19 cellular contexts compared by ENCODE assay signal in the genomic region with DNA sequence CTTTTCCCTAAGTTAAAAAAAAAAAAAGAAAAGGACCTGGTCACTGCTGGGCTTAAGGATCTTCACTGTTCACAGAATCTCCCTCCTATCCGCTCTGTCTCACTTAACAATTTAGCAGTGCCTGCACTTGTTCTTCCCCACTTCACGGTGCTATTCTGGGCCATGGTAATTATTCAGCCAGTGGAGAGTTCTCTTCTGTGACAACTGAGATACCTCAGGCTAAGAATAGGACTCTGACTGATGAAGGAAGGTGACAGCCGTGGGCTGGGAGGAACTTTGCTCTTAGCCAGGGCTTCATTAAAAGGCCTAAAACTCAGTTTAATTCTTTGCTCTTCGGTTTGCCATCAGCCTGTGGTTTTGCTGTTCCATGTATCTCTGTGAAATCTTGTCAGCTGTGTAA. TPM values are rescaled to one million over a fixed set of nuclear protein-coding genes. Genes with fewer than 3 reads are reported as not detected.
"Had no signal": no experiment of that assay in that cellular context is flagged by ENCODE, and none has a peak within 500 bp of the region (broad histone marks: within the 10 kb centered on the region; RNA-seq: fewer than 3 reads in every experiment).

No MANE protein-coding gene starts in this region.

- H3K4me1 Mint-ChIP-seq: activated naive CD8-positive, alpha-beta T cell treated with anti-CD3 and anti-CD28 coated beads, Interleukin-2, amount 50 U/mL, for 24 hours; natural killer cell; stimulated activated memory B cell treated with anti-CD40 and anti-IgM and Interleukin-4, amounts not matched to agents 10 μg/mL and 1 μg/mL and 100 μg/mL, for 72 hours had no signal

- ATAC-seq: activated naive CD8-positive, alpha-beta T cell treated with anti-CD3 and anti-CD28 coated beads, Interleukin-2, amount 50 U/mL, for 24 hours; mucosa of descending colon; natural killer cell; sciatic nerve; stimulated activated memory B cell treated with anti-CD40 and anti-IgM and Interleukin-4, amounts not matched to agents 10 μg/mL and 1 μg/mL and 100 μg/mL, for 72 hours had no signal

- H3K4me1 ChIP-seq: uterus had no signal

- H3K27me3 ChIP-seq: tibial artery, uterus had no signal

- H3K36me3 Mint-ChIP-seq: natural killer cell had no signal

- H3K27ac Mint-ChIP-seq: activated naive CD8-positive, alpha-beta T cell treated with anti-CD3 and anti-CD28 coated beads, Interleukin-2, amount 50 U/mL, for 24 hours; activated T-helper 1 cell treated with anti-CD3 and anti-CD28 coated beads, Interleukin-12 subunit alpha, Interleukin-12 subunit beta, Interleukin-2, Interleukin-4 antibody, amounts not matched to agents 30 ng/mL and 10 ng/mL and 1 ng/mL, durations not matched to agents 14 hours and 24 hours and 36 hours; dendritic cell treated with granulocyte-macrophage colony-stimulating factor and Interleukin-4, amounts not matched to agents 40 ng/mL and 50 ng/mL, for 4 days; natural killer cell; stimulated activated memory B cell treated with anti-CD40 and anti-IgM and Interleukin-4, amounts not matched to agents 10 μg/mL and 1 μg/mL and 100 μg/mL, for 72 hours had no signal

- H3K36me3 ChIP-seq: tibial artery, uterus had no signal

- H3K9me3 ChIP-seq: mucosa of descending colon, tibial artery, uterus had no signal

- H3K4me3 Mint-ChIP-seq: activated naive CD8-positive, alpha-beta T cell treated with anti-CD3 and anti-CD28 coated beads, Interleukin-2, amount 50 U/mL, for 24 hours; activated T-helper 1 cell treated with anti-CD3 and anti-CD28 coated beads, Interleukin-12 subunit alpha, Interleukin-12 subunit beta, Interleukin-2, Interleukin-4 antibody, amounts not matched to agents 30 ng/mL and 10 ng/mL and 1 ng/mL, durations not matched to agents 14 hours and 24 hours and 36 hours; dendritic cell treated with granulocyte-macrophage colony-stimulating factor and Interleukin-4, amounts not matched to agents 40 ng/mL and 50 ng/mL, for 4 days; natural killer cell; stimulated activated memory B cell treated with anti-CD40 and anti-IgM and Interleukin-4, amounts not matched to agents 10 μg/mL and 1 μg/mL and 100 μg/mL, for 72 hours had no signal

- H3K27ac ChIP-seq: tibial artery, uterus had no signal

- DNase-seq: activated CD4-positive, CD25-positive, alpha-beta regulatory T cell treated with anti-CD3 and anti-CD28 coated beads, Interleukin-2, amount 50 U/mL, for 72 hours; activated naive CD4-positive, alpha-beta T cell treated with Interleukin-2 at 50 U/mL for 16 hours; activated naive CD8-positive, alpha-beta T cell treated with anti-CD3 and anti-CD28 coated beads, Interleukin-2, amount 50 U/mL, for 24 hours; aorta; effector memory CD4-positive, alpha-beta T cell; foreskin melanocyte; mucosa of descending colon; natural killer cell; occipital lobe; stimulated activated CD4-positive, alpha-beta T cell treated with anti-CD3 and anti-CD28 coated beads, Interleukin-12 subunit alpha, Interleukin-12 subunit beta, amount 100 ng/mL, for 4 hours; T-helper 9 cell; tibial artery; uterus had no signal

- H3K4me3 ChIP-seq: mucosa of descending colon, tibial artery, uterus had no signal

RNA-seq across cellular contexts. Expression of gene ENTREP1, which starts 51.9 kb away (rescaled TPM):
- total RNA-seq: activated CD8-positive, alpha-beta memory T cell treated with anti-CD3 and anti-CD28 coated beads for 36 hours; activated T-helper 1 cell treated with anti-CD3 and anti-CD28 coated beads, Interleukin-12 subunit alpha, Interleukin-12 subunit beta, Interleukin-2, Interleukin-4 antibody, amounts not matched to agents 30 ng/mL and 10 ng/mL and 1 ng/mL, durations not matched to agents 14 hours and 24 hours and 36 hours; fibroblast of lung; natural killer cell had no signal
